8 cellular contexts compared by ENCODE assay signal in the genomic region with DNA sequence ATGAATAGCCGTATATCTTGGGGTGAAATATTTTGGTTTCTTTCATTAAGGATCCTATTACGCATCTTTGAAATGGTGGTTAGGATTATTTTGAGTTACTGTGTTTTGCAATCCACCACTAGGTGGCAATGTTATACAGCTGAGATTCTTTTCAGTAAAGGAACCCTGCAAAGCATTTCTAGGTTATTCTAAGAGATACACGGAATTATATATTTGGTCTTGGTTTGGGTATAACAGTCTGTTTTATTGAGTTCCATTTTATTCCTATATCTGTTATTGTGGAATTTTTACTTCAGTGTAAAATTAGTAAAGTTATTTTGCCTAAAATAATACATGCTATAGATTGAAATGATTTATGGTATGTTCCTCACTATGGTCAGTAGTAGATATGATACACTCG.
DNase-seq lines count a peak whose midpoint lies in the region; ATAC-seq, FAIRE-seq and TF ChIP-seq lines count a peak whose summit lies in the region.

No MANE protein-coding gene starts in this region.

- no peaks in the 10 kb centered on the region for H3K79me2 ChIP-seq in astrocyte (ENCODE audit: insufficient read depth, low read length)

- no peaks in the 10 kb centered on the region for H4K20me1 ChIP-seq in astrocyte (ENCODE audit: insufficient read depth, low read length)

- WGBS in tibial nerve, 2 donors: 12 to 20% methylated on average over 4 of the region's 4 CpGs

- CTCF ChIA-PET in CD4-positive, alpha-beta T cell (lab: Charles Lee): no interaction called here

- no peak overlapping the region for H3K4me3 Mint-ChIP-seq in CD4-positive, alpha-beta T cell
- H3K4me3 Mint-ChIP-seq in astrocyte (ENCODE audit: unreplicated experiment): no peak overlapping the region

- POLR2A ChIA-PET in CD4-positive, alpha-beta T cell (lab: Charles Lee): no interaction called here

- no peak for ATAC-seq in CD4-positive, alpha-beta T cell (ENCODE audit: poor library complexity)
- ATAC-seq in GM18519 (IDR thresholded peaks at IDR 0.05; ENCODE audit: low FRiP score, unreplicated experiment): peak; percentile 81
- ATAC-seq in HG03095 (IDR thresholded peaks at IDR 0.05; ENCODE audit: unreplicated experiment): peak; percentile 65

- H3K27ac ChIP-seq in CD4-positive, alpha-beta T cell (ENCODE audit: low read depth, low read length): no peak overlapping the region
- H3K27ac ChIP-seq in astrocyte (ENCODE audit: low read depth, low read length) (no peak overlapping the region), tibial nerve (no peak overlapping the region)

- H3K27me3 Mint-ChIP-seq in CD4-positive, alpha-beta T cell: peaks cover 44% of the 10 kb centered on the region
- H3K27me3 Mint-ChIP-seq in astrocyte (ENCODE audit: low read depth, unreplicated experiment): no peaks in the 10 kb centered on the region

- no peaks in the 10 kb centered on the region for H3K36me3 ChIP-seq in astrocyte (ENCODE audit: insufficient read depth, low read length)
- no peaks in the 10 kb centered on the region for H3K36me3 ChIP-seq in tibial nerve

- intact Hi-C loops in CD4-positive, alpha-beta T cell (cut with DNase I, micrococcal nuclease): loop anchor here (1.0 kb wide), 1 partner anchor 1382 kb away; no protein-coding TSS in a partner anchor

- no peak overlapping the region for H2AFZ ChIP-seq in astrocyte (ENCODE audit: low read depth, low read length)

- H3K9me3 Mint-ChIP-seq in CD4-positive, alpha-beta T cell: no peaks in the 10 kb centered on the region
- no peaks in the 10 kb centered on the region for H3K9me3 Mint-ChIP-seq in astrocyte (ENCODE audit: unreplicated experiment)

- no peaks in the 10 kb centered on the region for H3K9me3 ChIP-seq in CD4-positive, alpha-beta T cell (ENCODE audit: control insufficient read depth, low read length)
- H3K9me3 ChIP-seq in astrocyte (ENCODE audit: insufficient read depth, low read depth, low read length) (no peaks in the 10 kb centered on the region), tibial nerve (no peaks in the 10 kb centered on the region)

- no peaks in the 10 kb centered on the region for H3K36me3 Mint-ChIP-seq in CD4-positive, alpha-beta T cell (ENCODE audit: low read depth)
- H3K36me3 Mint-ChIP-seq in astrocyte (ENCODE audit: low read depth, unreplicated experiment): no peaks in the 10 kb centered on the region

- DNase-seq in CD4-positive, alpha-beta T cell: no peak
- DNase-seq in NCI-H2227 treated with DMSO at 0.1 percent for 48 hours (lab: John Stamatoyannopoulos, UW) (peak; percentile 81), astrocyte (ENCODE audit: low read depth) (peak; percentile 25), iris pigment epithelial cell (ENCODE audit: low read depth) (peak; percentile 49), tibial nerve (ENCODE audit: low spot score in 2 of 2) (peak in 1 of 2 donors; percentile 41)
- no peak for DNase-seq in activated CD8-positive, alpha-beta memory T cell treated with anti-CD3 and anti-CD28 coated beads, Interleukin-2, amount 50 U/mL, for 48 hours

- peaks cover 12% of the 10 kb centered on the region for H3K27me3 ChIP-seq in CD4-positive, alpha-beta T cell (ENCODE audit: control insufficient read depth, insufficient read depth, low read length)
- no peaks in the 10 kb centered on the region for H3K27me3 ChIP-seq in astrocyte (ENCODE audit: insufficient read depth, low read length)
- no peaks in the 10 kb centered on the region for H3K27me3 ChIP-seq in tibial nerve

- no peak overlapping the region for H3K9ac ChIP-seq in astrocyte (ENCODE audit: low read length)

- no peak overlapping the region for H3K27ac Mint-ChIP-seq in CD4-positive, alpha-beta T cell
- H3K27ac Mint-ChIP-seq in astrocyte (ENCODE audit: unreplicated experiment): no peak overlapping the region

- TF ChIP-seq EP300 in tibial nerve (IDR thresholded peaks at IDR 0.05): no peak

- no peaks in the 10 kb centered on the region for H3K4me1 Mint-ChIP-seq in CD4-positive, alpha-beta T cell (ENCODE audit: low read depth)
- no peaks in the 10 kb centered on the region for H3K4me1 Mint-ChIP-seq in astrocyte (ENCODE audit: low read depth, unreplicated experiment)

- H3K4me3 ChIP-seq in astrocyte (ENCODE audit: insufficient read depth, low read depth, low read length) (no peak overlapping the region), tibial nerve (no peak overlapping the region)

- peak; percentile 93 for TF ChIP-seq CTCF in CD4-positive, alpha-beta T cell (IDR thresholded peaks at IDR 0.05)
- peak; percentile 85 for TF ChIP-seq CTCF in astrocyte (IDR thresholded peaks at IDR 0.05; ENCODE audit: insufficient read depth, low read depth, low read length)
- peak; percentile 64 to 86 (median 69) for TF ChIP-seq CTCF in tibial nerve (IDR thresholded peaks at IDR 0.05)

- H3K4me1 ChIP-seq in astrocyte (ENCODE audit: insufficient read depth, low read length): no peaks in the 10 kb centered on the region
- H3K4me1 ChIP-seq in tibial nerve: no peaks in the 10 kb centered on the region

- no peak overlapping the region for H3K4me2 ChIP-seq in astrocyte (ENCODE audit: low read length)

- TF ChIP-seq POLR2A in tibial nerve (IDR thresholded peaks at IDR 0.05): no peak

- FAIRE-seq in astrocyte (lab: Jason Lieb, UNC): peak; percentile 88

Comparison
In these comparisons a context has a peak if more than half of its experiments do, and no peak if none do; other contexts are left out.
1. DNase-seq: peak in NCI-H2227 treated with DMSO at 0.1 percent for 48 hours (single experiment), astrocyte (single experiment) and iris pigment epithelial cell (single experiment); none in CD4-positive, alpha-beta T cell (0 of 10) and activated CD8-positive, alpha-beta memory T cell treated with anti-CD3 and anti-CD28 coated beads, Interleukin-2, amount 50 U/mL, for 48 hours (single experiment).
2. Peak in every context shown above with its lines, with median percentiles within 50 percentile points of each other: CTCF ChIP-seq.